Comparison of ENCODE assay signal across 18 cellular contexts in genomic region chr5:55921617-55922016, GRCh38.
DNase-seq lines count a peak whose midpoint lies in the region; ATAC-seq and TF ChIP-seq lines count a peak whose summit lies in the region.
"Had no signal": no experiment of that assay in that cellular context is flagged by ENCODE, and none has a peak within 500 bp of the region (broad histone marks: within the 10 kb centered on the region; RNA-seq: fewer than 3 reads in every experiment).

No MANE protein-coding gene starts in this region.

- peaks cover 24% of the 10 kb centered on the region for H3K4me1 Mint-ChIP-seq in activated CD8-positive, alpha-beta memory T cell treated with anti-CD3 and anti-CD28 coated beads, Interleukin-2, amount 10 ng/mL, durations not matched to agents 7 days and 5 days

- no peak for ATAC-seq in activated CD8-positive, alpha-beta memory T cell treated with anti-CD3 and anti-CD28 coated beads, Interleukin-2, amount 10 ng/mL, durations not matched to agents 7 days and 5 days
- ATAC-seq: CD8-positive, alpha-beta T cell; GM12878 had no signal

- no peak for TF ChIP-seq POLR2A in esophagus muscularis mucosa (IDR thresholded peaks at IDR 0.05; ENCODE audit: low read depth)
- no peak for TF ChIP-seq POLR2A in prostate gland (IDR thresholded peaks at IDR 0.05)

- no peak overlapping the region for H3K27ac ChIP-seq in esophagus muscularis mucosa (replicated peaks in 1 of 4)
- H3K27ac ChIP-seq in prostate gland, result peak overlapping the region; percentile 70 to 80
- H3K27ac ChIP-seq in effector memory CD4-positive, alpha-beta T cell (ENCODE audit: insufficient read depth, low read length, poor library complexity, severe bottlenecking), result no peak overlapping the region
- H3K27ac ChIP-seq: 22Rv1, BLaER1, GM23248 had no signal

- H3K9me3 ChIP-seq in esophagus muscularis mucosa (no peaks in the 10 kb centered on the region), prostate gland (no peaks in the 10 kb centered on the region)
- H3K9me3 ChIP-seq in effector memory CD4-positive, alpha-beta T cell (ENCODE audit: control insufficient read depth, low read length), result no peaks in the 10 kb centered on the region
- H3K9me3 ChIP-seq: BLaER1, HAP-1 had no signal

- H3K27me3 Mint-ChIP-seq in activated CD8-positive, alpha-beta memory T cell treated with anti-CD3 and anti-CD28 coated beads, Interleukin-2, amount 10 ng/mL, durations not matched to agents 7 days and 5 days, result peaks cover 6% of the 10 kb centered on the region

- no peak for TF ChIP-seq CTCF in GM13976 (IDR thresholded peaks at IDR 0.05; ENCODE audit: borderline replicate concordance, control extremely low read depth, extremely low read depth, insufficient read depth, missing control alignments)
- TF ChIP-seq CTCF in esophagus muscularis mucosa (IDR thresholded peaks at IDR 0.05), result no peak
- no peak for TF ChIP-seq CTCF in prostate gland (IDR thresholded peaks at IDR 0.05)

- peaks cover 0 to 5% (median 0%) of the 10 kb centered on the region in 4 donors for H3K27me3 ChIP-seq in esophagus muscularis mucosa
- H3K27me3 ChIP-seq in prostate gland (replicated peaks; ENCODE audit: insufficient read depth), result no peaks in the 10 kb centered on the region
- H3K27me3 ChIP-seq in effector memory CD4-positive, alpha-beta T cell (replicated peaks; ENCODE audit: control insufficient read depth, insufficient read depth, low read length, poor library complexity, severe bottlenecking), result no peaks in the 10 kb centered on the region
- H3K27me3 ChIP-seq: BLaER1 had no signal

- CTCF ChIA-PET in activated CD8-positive, alpha-beta memory T cell treated with anti-CD3 and anti-CD28 coated beads, Interleukin-2, amount 10 ng/mL, durations not matched to agents 7 days and 5 days (lab: Charles Lee), result interaction anchor here (1.0 kb wide), 1 partner anchor 13 kb away, joined by 3 read pairs; no protein-coding TSS in a partner anchor

- 94% methylated on average over 4 of the region's 4 CpGs for WGBS in esophagus muscularis mucosa
- 71% methylated on average over 4 of the region's 4 CpGs for WGBS in prostate gland

- no peaks in the 10 kb centered on the region for H3K9me3 Mint-ChIP-seq in activated CD8-positive, alpha-beta memory T cell treated with anti-CD3 and anti-CD28 coated beads, Interleukin-2, amount 10 ng/mL, durations not matched to agents 7 days and 5 days (ENCODE audit: low read depth)
- H3K9me3 Mint-ChIP-seq: CD14-positive monocyte; CD8-positive, alpha-beta T cell had no signal

- no peak overlapping the region for H3K4me3 ChIP-seq in esophagus muscularis mucosa
- H3K4me3 ChIP-seq in prostate gland, result peak overlapping the region; percentile 6 to 15
- H3K4me3 ChIP-seq in effector memory CD4-positive, alpha-beta T cell (ENCODE audit: insufficient read depth, low read depth, low read length, poor library complexity, severe bottlenecking), result no peak overlapping the region
- H3K4me3 ChIP-seq: BLaER1, GM12878, GM23248, HAP-1 had no signal

- no peak overlapping the region for H3K4me3 Mint-ChIP-seq in activated CD8-positive, alpha-beta memory T cell treated with anti-CD3 and anti-CD28 coated beads, Interleukin-2, amount 10 ng/mL, durations not matched to agents 7 days and 5 days
- H3K4me3 Mint-ChIP-seq: CD14-positive monocyte; CD8-positive, alpha-beta T cell had no signal

- H3K4me1 ChIP-seq in esophagus muscularis mucosa (peaks cover 0 to 4% (median 2%) of the 10 kb centered on the region in 4 donors), prostate gland (replicated peaks) (no peaks in the 10 kb centered on the region)
- H3K4me1 ChIP-seq in effector memory CD4-positive, alpha-beta T cell (ENCODE audit: control insufficient read depth, insufficient read depth, low read length, poor library complexity, severe bottlenecking), result peaks cover 4% of the 10 kb centered on the region

- peak; percentile 16 for DNase-seq in activated CD8-positive, alpha-beta memory T cell treated with anti-CD3 and anti-CD28 coated beads, Interleukin-2, amount 10 ng/mL, durations not matched to agents 7 days and 5 days
- DNase-seq in activated CD8-positive, alpha-beta memory T cell treated with anti-CD3 and anti-CD28 coated beads for 24 hours, result no peak
- peak; percentile 1 for DNase-seq in GM13976 (ENCODE audit: low spot score)
- peak; percentile 39 for DNase-seq in esophagus muscularis mucosa (ENCODE audit: extremely low spot score)
- peak; percentile 59 for DNase-seq in prostate gland (ENCODE audit: low spot score)
- no peak for DNase-seq in DMS114 treated with DMSO at 0.1 percent for 48 hours (lab: John Stamatoyannopoulos, UW; ENCODE audit: unreplicated experiment)
- no peak for DNase-seq in effector memory CD4-positive, alpha-beta T cell
- DNase-seq: Calu3, DMS53, DND-41, EL, GM23248 had no signal

- in situ Hi-C loops in GM13976 (cut with MboI; ENCODE audit: low sequenced_read_pairs, unreplicated experiment), result no loop called here

- no peak for TF ChIP-seq EP300 in esophagus muscularis mucosa (IDR thresholded peaks at IDR 0.05)

- intact Hi-C loops in esophagus muscularis mucosa (cut with DNase I), result no loop called here
- intact Hi-C loops in prostate gland (cut with DNase I), result no loop called here

- H3K27ac Mint-ChIP-seq in activated CD8-positive, alpha-beta memory T cell treated with anti-CD3 and anti-CD28 coated beads, Interleukin-2, amount 10 ng/mL, durations not matched to agents 7 days and 5 days, result no peak overlapping the region
- H3K27ac Mint-ChIP-seq: CD14-positive monocyte; CD8-positive, alpha-beta T cell had no signal

- H3K36me3 ChIP-seq in esophagus muscularis mucosa (no peaks in the 10 kb centered on the region), prostate gland (no peaks in the 10 kb centered on the region)
- H3K36me3 ChIP-seq in effector memory CD4-positive, alpha-beta T cell (ENCODE audit: control insufficient read depth, insufficient read depth, low read length), result no peaks in the 10 kb centered on the region
- H3K36me3 ChIP-seq: BLaER1, HAP-1 had no signal

- H3K36me3 Mint-ChIP-seq in activated CD8-positive, alpha-beta memory T cell treated with anti-CD3 and anti-CD28 coated beads, Interleukin-2, amount 10 ng/mL, durations not matched to agents 7 days and 5 days, result no peaks in the 10 kb centered on the region

Comparison
In these comparisons a context has a peak if more than half of its experiments do, and no peak if none do; other contexts are left out.
1. DNase-seq: peak in activated CD8-positive, alpha-beta memory T cell treated with anti-CD3 and anti-CD28 coated beads, Interleukin-2, amount 10 ng/mL, durations not matched to agents 7 days and 5 days (single experiment), GM13976 (single experiment), esophagus muscularis mucosa (single experiment) and prostate gland (single experiment); none in activated CD8-positive, alpha-beta memory T cell treated with anti-CD3 and anti-CD28 coated beads for 24 hours (single experiment), DMS114 treated with DMSO at 0.1 percent for 48 hours (single experiment) and effector memory CD4-positive, alpha-beta T cell (0 of 3).
2. H3K27ac ChIP-seq: peak in prostate gland (2 of 2); none in esophagus muscularis mucosa (0 of 4) and effector memory CD4-positive, alpha-beta T cell (single experiment).
3. H3K4me3 ChIP-seq: peak in prostate gland (2 of 2); none in esophagus muscularis mucosa (0 of 4) and effector memory CD4-positive, alpha-beta T cell (single experiment).